ENCODE assay signal across 12 cellular contexts in genomic region chr18:54608008-54608642, GRCh38. TPM values are rescaled to one million over a fixed set of nuclear protein-coding genes. Genes with fewer than 3 reads are reported as not detected.
DNase-seq lines count a peak whose midpoint lies in the region; ATAC-seq and TF ChIP-seq lines count a peak whose summit lies in the region.
"Had no signal": no experiment of that assay in that cellular context is flagged by ENCODE, and none has a peak within 500 bp of the region (broad histone marks: within the 10 kb centered on the region; RNA-seq: fewer than 3 reads in every experiment).

No MANE protein-coding gene starts in this region.

- DNase-seq in HAP-1 (ENCODE audit: low spot score in 2 of 2) = no peak
- DNase-seq in PC-3 = peak; percentile 96
- peak; percentile 23 to 51 for DNase-seq in fibroblast of lung (ENCODE audit: low read depth in 2 of 2)
- no peak for DNase-seq in COLO829 (ENCODE audit: low spot score)
- DNase-seq in NCI-H146 (lab: John Stamatoyannopoulos, UW) = no peak
- DNase-seq in T-helper 17 cell = no peak
- DNase-seq: activated B cell treated with CpG ODN at 0.5 μM for 24 hours, amygdala had no signal

- H3K4me1 Mint-ChIP-seq in T-helper 17 cell = no peaks in the 10 kb centered on the region
- H3K4me1 Mint-ChIP-seq: activated B cell treated with CpG ODN at 0.5 μM for 24 hours had no signal

- no peaks in the 10 kb centered on the region for H3K27me3 ChIP-seq in HAP-1 (ENCODE audit: low read depth)
- H3K27me3 ChIP-seq in PC-3 (ENCODE audit: low read length) = no peaks in the 10 kb centered on the region
- no peaks in the 10 kb centered on the region for H3K27me3 ChIP-seq in fibroblast of lung (ENCODE audit: control insufficient read depth, insufficient read depth, low read length)
- no peaks in the 10 kb centered on the region for H3K27me3 ChIP-seq in rectal smooth muscle tissue (ENCODE audit: control insufficient read depth, insufficient read depth, low read length)

- H2AFZ ChIP-seq in PC-3 (ENCODE audit: low read length) (peak overlapping the region; percentile 22), fibroblast of lung (ENCODE audit: low read length) (no peak overlapping the region)

- H3K79me2 ChIP-seq in PC-3 (ENCODE audit: low read length) (no peaks in the 10 kb centered on the region), fibroblast of lung (ENCODE audit: control insufficient read depth, insufficient read depth, low read length) (no peaks in the 10 kb centered on the region)

- no peaks in the 10 kb centered on the region for H3K36me3 Mint-ChIP-seq in T-helper 17 cell (ENCODE audit: low read depth)

- BruUV-seq in PC-3 (replicated peaks; lab: Mats Ljungman, UMichigan) = no TSS peak

- TF ChIP-seq CTCF in PC-3 (conservative IDR thresholded peaks at IDR 0.05; ENCODE audit: low read depth, low read length) (no peak), fibroblast of lung (conservative IDR thresholded peaks at IDR 0.05 in 1 of 2, IDR thresholded peaks at IDR 0.05 in 1 of 2; ENCODE audit: low read depth in 1 of 2, low read length in 2 of 2) (no peak)

- H3K9ac ChIP-seq in PC-3 (ENCODE audit: low read length) = peak overlapping the region; percentile 73
- H3K9ac ChIP-seq in fibroblast of lung (ENCODE audit: insufficient read depth, low read length) = no peak overlapping the region
- no peak overlapping the region for H3K9ac ChIP-seq in rectal smooth muscle tissue (ENCODE audit: low read length)

- peaks cover 5% of the 10 kb centered on the region for H3F3A ChIP-seq in PC-3 (ENCODE audit: low read length, unreplicated experiment)

- peaks cover 3% of the 10 kb centered on the region; the same call in 1 of the 2 replicates for H3K4me1 ChIP-seq in HAP-1
- peaks cover 43% of the 10 kb centered on the region for H3K4me1 ChIP-seq in PC-3 (ENCODE audit: insufficient read depth, low read length)
- H3K4me1 ChIP-seq in fibroblast of lung (ENCODE audit: control insufficient read depth, extremely low read depth, insufficient read depth, low read length) = no peaks in the 10 kb centered on the region
- H3K4me1 ChIP-seq in rectal smooth muscle tissue (ENCODE audit: control insufficient read depth, insufficient read depth, low read length) = no peaks in the 10 kb centered on the region

- no peak overlapping the region for H3K4me3 Mint-ChIP-seq in T-helper 17 cell
- H3K4me3 Mint-ChIP-seq: activated B cell treated with CpG ODN at 0.5 μM for 24 hours had no signal

- H3K9me3 ChIP-seq in HAP-1 = no peaks in the 10 kb centered on the region
- no peaks in the 10 kb centered on the region for H3K9me3 ChIP-seq in PC-3 (ENCODE audit: low read length)
- no peaks in the 10 kb centered on the region for H3K9me3 ChIP-seq in fibroblast of lung (ENCODE audit: control insufficient read depth, insufficient read depth, low read depth, low read length)
- no peaks in the 10 kb centered on the region for H3K9me3 ChIP-seq in T-helper 17 cell (ENCODE audit: control insufficient read depth, low read length, poor library complexity, severe bottlenecking)

- H4K20me1 ChIP-seq in PC-3 (ENCODE audit: low read length) (no peaks in the 10 kb centered on the region), fibroblast of lung (ENCODE audit: control insufficient read depth, extremely low read depth, insufficient read depth, low read length) (no peaks in the 10 kb centered on the region)

- H3K36me3 ChIP-seq in HAP-1 (replicated peaks) = no peaks in the 10 kb centered on the region
- H3K36me3 ChIP-seq in PC-3 (ENCODE audit: low read depth, low read length) = no peaks in the 10 kb centered on the region
- no peaks in the 10 kb centered on the region for H3K36me3 ChIP-seq in fibroblast of lung (ENCODE audit: control insufficient read depth, insufficient read depth, low read length)
- no peaks in the 10 kb centered on the region for H3K36me3 ChIP-seq in rectal smooth muscle tissue (ENCODE audit: control insufficient read depth, insufficient read depth, low read length)

- peak overlapping the region; percentile 8 for H3K4me3 ChIP-seq in HAP-1
- peak overlapping the region; percentile 65 for H3K4me3 ChIP-seq in PC-3 (ENCODE audit: low read length)
- H3K4me3 ChIP-seq in fibroblast of lung (replicated peaks in 1 of 4; ENCODE audit: control extremely low read depth in 1 of 4, insufficient read depth in 1 of 4, low read depth in 3 of 4, low read length in 4 of 4) = peak overlapping the region in 1 of 4 experiments; percentile 8
- peak overlapping the region; percentile 32 for H3K4me3 ChIP-seq in rectal smooth muscle tissue (ENCODE audit: low read length)
- H3K4me3 ChIP-seq: GM12878 had no signal

- peak overlapping the region; percentile 92 for H3K4me2 ChIP-seq in PC-3 (ENCODE audit: low read length)
- H3K4me2 ChIP-seq in fibroblast of lung (ENCODE audit: extremely low read depth, insufficient read depth, low read length) = peak overlapping the region; percentile 64

- H3K9me2 ChIP-seq in PC-3 (replicated peaks; ENCODE audit: low read length) = no peaks in the 10 kb centered on the region

- in situ Hi-C loops in HAP-1 (cut with MboI; ENCODE audit: low sequenced_read_pairs) = no loop called here

- H3K27ac ChIP-seq in PC-3 (ENCODE audit: low read length) = peak overlapping the region; percentile 95
- H3K27ac ChIP-seq in fibroblast of lung (ENCODE audit: insufficient read depth, low read length) = no peak overlapping the region
- H3K27ac ChIP-seq in rectal smooth muscle tissue (ENCODE audit: low read depth, low read length) = no peak overlapping the region

- peaks cover 7% of the 10 kb centered on the region for H3K27me3 Mint-ChIP-seq in T-helper 17 cell
- H3K27me3 Mint-ChIP-seq: activated B cell treated with CpG ODN at 0.5 μM for 24 hours had no signal

- peak; percentile 42 for ATAC-seq in PC-3
- ATAC-seq in HG03354 (IDR thresholded peaks at IDR 0.05; ENCODE audit: poor library complexity, severe bottlenecking, unreplicated experiment) = no peak
- ATAC-seq in T-helper 17 cell = no peak
- ATAC-seq: GM12878 had no signal

- H3K27ac Mint-ChIP-seq in T-helper 17 cell = no peak overlapping the region
- H3K27ac Mint-ChIP-seq: activated B cell treated with CpG ODN at 0.5 μM for 24 hours had no signal

- intact Hi-C loops in PC-3 (cut with micrococcal nuclease) = loop anchor here (2.0 to 5.0 kb wide), 2 partner anchors 39 to 159 kb away; no protein-coding TSS in a partner anchor

- CTCF ChIA-PET in PC-3 (lab: Charles Lee) = no interaction called here

- POLR2A ChIA-PET in PC-3 (lab: Charles Lee; ENCODE audit: unreplicated experiment) = interaction anchor here (0.6 kb wide), 1 partner anchor 10 kb away, joined by 4 read pairs; no protein-coding TSS in a partner anchor

RNA-seq across cellular contexts. Expression of gene DYNAP, which starts 17.1 kb away (rescaled TPM):
- total RNA-seq in PC-3 (2014; rRNA removed) (not detected in 2 replicates), fibroblast of lung (not detected in 2 replicates), T-helper 17 cell (not detected)
- polyA plus RNA-seq in fibroblast of lung = not detected in 2 replicates
- not detected in 2 replicates for polyA plus RNA-seq in fibroblast of lung (2012)
- not detected in 2 replicates for polyA minus RNA-seq in fibroblast of lung (ENCODE audit: low replicate concordance)
- total RNA-seq: activated B cell treated with CpG ODN at 0.5 μM for 24 hours, GM12878, lung microvascular endothelial cell had no signal
- polyA plus RNA-seq: GM12878 had no signal

Comparison
In these comparisons a context has a peak if more than half of its experiments do, and no peak if none do; other contexts are left out.
1. DNase-seq: peak in PC-3 (single experiment) and fibroblast of lung (2 of 2); none in HAP-1 (0 of 2), COLO829 (single experiment), NCI-H146 (single experiment) and T-helper 17 cell (0 of 3).